ENCODE assay signal across 8 cellular contexts in the genomic region with DNA sequence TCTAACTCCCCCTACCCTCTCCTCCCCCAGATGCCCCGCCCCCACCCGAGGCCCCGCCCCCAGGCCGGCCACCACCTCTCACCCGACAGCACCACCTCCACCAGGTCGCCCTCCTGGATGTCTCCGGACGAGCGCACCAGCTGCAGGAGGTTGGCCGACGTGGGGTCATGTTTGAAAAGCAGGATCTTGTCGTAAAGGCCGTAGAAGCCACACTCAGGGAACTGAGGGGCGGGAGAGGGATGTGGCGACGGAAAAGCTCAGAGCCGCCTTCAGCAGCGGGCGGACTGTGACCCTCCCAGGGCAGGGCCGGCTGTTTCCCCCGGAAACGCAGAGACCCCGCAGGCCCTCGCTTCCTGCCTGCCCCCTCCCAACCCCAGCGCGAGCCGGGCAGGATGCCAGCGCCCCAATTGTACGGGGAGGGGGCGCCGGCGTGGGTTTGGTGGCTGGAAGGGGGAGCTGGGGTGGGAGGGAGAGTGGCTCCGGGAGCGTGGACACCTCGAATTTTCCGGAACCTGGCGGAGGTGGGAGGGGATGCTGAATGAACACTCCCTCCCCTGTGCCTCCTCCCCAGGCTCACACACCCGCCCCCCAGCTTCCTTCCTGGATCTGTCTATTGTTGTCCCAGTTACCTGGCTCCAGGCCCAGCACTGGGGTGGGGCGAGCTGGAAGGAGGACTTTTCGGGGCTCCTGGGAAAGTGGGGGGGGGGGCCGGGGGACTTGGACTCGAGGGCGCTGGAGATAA. TPM values are rescaled to one million over a fixed set of nuclear protein-coding genes. Genes with fewer than 3 reads are reported as not detected.
A peak's percentile ranks its signal among the peaks of the same experiment; 100 is the strongest.
DNase-seq lines count a peak whose midpoint lies in the region; ATAC-seq and TF ChIP-seq lines count a peak whose summit lies in the region.

No MANE protein-coding gene starts in this region.

- H3K9ac ChIP-seq in neural progenitor cell: peak overlapping the region; percentile 59

- H3K27me3 ChIP-seq in HL-60 (ENCODE audit: insufficient read depth, poor library complexity, severe bottlenecking) (no peaks in the 10 kb centered on the region), neural progenitor cell (no peaks in the 10 kb centered on the region)

- peaks cover 12% of the 10 kb centered on the region for H3K4me1 ChIP-seq in neural progenitor cell

- H3K27ac ChIP-seq in HL-60 (replicated peaks): no peak overlapping the region; the same call in 1 of the 2 replicates
- H3K27ac ChIP-seq in neural progenitor cell: peak overlapping the region; percentile 74
- peak overlapping the region; percentile 28 for H3K27ac ChIP-seq in substantia nigra (ENCODE audit: low read depth, low read length, poor library complexity, severe bottlenecking)

- intact Hi-C loops in CD14-positive monocyte (cut with micrococcal nuclease): loop anchor here in 1 of 2 donors (2.0 to 10.0 kb wide), 2 partner anchors 15 to 99 kb away; no protein-coding TSS in a partner anchor

- H3K4me1 Mint-ChIP-seq in CD14-positive monocyte: peaks cover 38% of the 10 kb centered on the region
- peaks cover 22% of the 10 kb centered on the region for H3K4me1 Mint-ChIP-seq in neural progenitor cell

- H3K9me3 Mint-ChIP-seq in CD14-positive monocyte (peaks cover 0 to 3% (median 0%) of the 10 kb centered on the region in 7 donors), neural progenitor cell (no peaks in the 10 kb centered on the region)

- H3K27ac Mint-ChIP-seq in CD14-positive monocyte (peak overlapping the region in 3 of 7 donors; percentile 35 to 71 (median 57)), neural progenitor cell (no peak overlapping the region)

- peak overlapping the region; percentile 83 to 87 for H3K4me3 Mint-ChIP-seq in CD14-positive monocyte
- peak overlapping the region; percentile 97 for H3K4me3 Mint-ChIP-seq in neural progenitor cell

- peaks cover 49% of the 10 kb centered on the region for H3K79me2 ChIP-seq in neural progenitor cell (ENCODE audit: low read depth)

- H3K36me3 Mint-ChIP-seq in CD14-positive monocyte (peaks cover 22 to 42% of the 10 kb centered on the region in 2 donors), neural progenitor cell (peaks cover 4% of the 10 kb centered on the region)

- peaks cover 22% of the 10 kb centered on the region for H3F3A ChIP-seq in neural progenitor cell (ENCODE audit: low read depth)

- peak; percentile 47 for DNase-seq in CD14-positive monocyte (ENCODE audit: low spot score)
- DNase-seq in HL-60 (ENCODE audit: low read depth in 1 of 2, low spot score in 1 of 2): peak in 1 of 2 experiments; percentile 36
- peak; percentile 74 for DNase-seq in RKO (ENCODE audit: low spot score)
- peak; percentile 73 for DNase-seq in activated effector memory CD4-positive, alpha-beta T cell treated with Interleukin-2 at 50 U/mL for 16 hours
- peak; percentile 60 for DNase-seq in fibroblast of villous mesenchyme (ENCODE audit: low read depth)
- peak; percentile 72 for DNase-seq in neural progenitor cell (ENCODE audit: low spot score)
- DNase-seq in substantia nigra (lab: John Stamatoyannopoulos, UW): peak in 36 of 49 donors; percentile 12 to 79 (median 44)

- peak overlapping the region; percentile 97 for H3K4me2 ChIP-seq in neural progenitor cell

- peaks cover 56% of the 10 kb centered on the region for H4K20me1 ChIP-seq in neural progenitor cell (ENCODE audit: low read depth)

- H3K36me3 ChIP-seq in neural progenitor cell: peaks cover 3% of the 10 kb centered on the region

- TF ChIP-seq CTCF in CD14-positive monocyte (IDR thresholded peaks at IDR 0.05): no peak
- no peak for TF ChIP-seq CTCF in HL-60 (IDR thresholded peaks at IDR 0.05; ENCODE audit: insufficient read depth, low read length)
- no peak for TF ChIP-seq CTCF in fibroblast of villous mesenchyme (IDR thresholded peaks at IDR 0.05; ENCODE audit: insufficient read depth, low read depth, low read length)
- TF ChIP-seq CTCF in neural progenitor cell (IDR thresholded peaks at IDR 0.05): no peak

- H2AFZ ChIP-seq in neural progenitor cell (replicated peaks): no peak overlapping the region

- H3K4me3 ChIP-seq in HL-60 (replicated peaks; ENCODE audit: insufficient read depth, low read length) (peak overlapping the region; percentile 43), fibroblast of villous mesenchyme (ENCODE audit: low read depth, low read length) (peak overlapping the region; percentile 89), neural progenitor cell (peak overlapping the region; percentile 99)

- ATAC-seq in GM21825 (IDR thresholded peaks at IDR 0.05; ENCODE audit: unreplicated experiment): no peak

- H3K27me3 Mint-ChIP-seq in CD14-positive monocyte (ENCODE audit: low read depth in 3 of 3) (peaks cover 9 to 23% (median 12%) of the 10 kb centered on the region in 3 donors), neural progenitor cell (ENCODE audit: insufficient read depth, low read depth) (peaks cover 2% of the 10 kb centered on the region)

- H3K9me3 ChIP-seq in neural progenitor cell (ENCODE audit: low read depth): no peaks in the 10 kb centered on the region

RNA-seq across cellular contexts. Expression of gene PRKD2, which starts 3.0 kb away (rescaled TPM):
- 1 to 10 TPM; 6.5 to 8.1 TPM for polyA plus RNA-seq in CD14-positive monocyte
- total RNA-seq in fibroblast of villous mesenchyme (11.7 and 12.2 TPM in 2 replicates), neural progenitor cell (ENCODE audit: low replicate concordance) (14.9 and 22.2 TPM in 2 replicates)

RNA-seq across cellular contexts. Expression of gene FKRP, which starts 31.9 kb away (rescaled TPM):
- polyA plus RNA-seq in CD14-positive monocyte: 1 to 10 TPM; 2.1 to 2.7 TPM
- total RNA-seq in fibroblast of villous mesenchyme (18.1 and 19.6 TPM in 2 replicates), neural progenitor cell (ENCODE audit: low replicate concordance) (18.6 and 40.5 TPM in 2 replicates)

RNA-seq across cellular contexts. Expression of gene STRN4, which starts 32.3 kb away (rescaled TPM):
- polyA plus RNA-seq in CD14-positive monocyte: 10 to 100 TPM; 37.5 to 48.0 TPM
- 66.5 and 75.1 TPM in 2 replicates for total RNA-seq in fibroblast of villous mesenchyme
- total RNA-seq in neural progenitor cell (ENCODE audit: low replicate concordance): 54.1 and 149 TPM in 2 replicates

RNA-seq across cellular contexts. Expression of gene DACT3, which starts 53.0 kb away (rescaled TPM):
- polyA plus RNA-seq in CD14-positive monocyte: under 1 TPM; 0.05 to 0.09 TPM
- total RNA-seq in fibroblast of villous mesenchyme: 5.2 and 11.3 TPM in 2 replicates
- total RNA-seq in neural progenitor cell (ENCODE audit: low replicate concordance): 0.75 and 2.2 TPM in 2 replicates

Comparison
In these comparisons a context has a peak if more than half of its experiments do, and no peak if none do; other contexts are left out.
1. H3K4me3 ChIP-seq: peak in every context shown above with its lines; median percentile 99 in neural progenitor cell; 89 in fibroblast of villous mesenchyme; 43 in HL-60.